In the genomic region with DNA sequence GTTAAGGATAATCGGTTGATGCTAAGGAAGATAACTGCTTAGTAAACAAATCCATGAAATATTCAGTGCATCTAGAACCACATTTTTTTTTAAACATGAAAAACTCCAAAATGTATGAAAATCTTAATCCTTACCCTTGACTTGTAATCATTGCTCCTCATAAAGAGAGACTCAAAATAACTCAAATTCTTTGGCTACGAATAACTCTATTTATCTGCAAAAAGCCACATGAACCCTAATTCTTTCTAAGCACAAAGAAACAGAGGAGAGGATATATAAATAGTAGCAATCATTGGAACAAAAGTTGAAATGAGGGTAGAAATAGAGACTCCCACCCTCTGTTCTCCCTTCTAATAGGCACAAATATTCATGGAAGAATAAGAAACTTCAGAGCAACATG, we compare ENCODE assay signal across 18 cellular contexts.
"Had no signal": no experiment of that assay in that cellular context is flagged by ENCODE, and none has a peak within 500 bp of the region (broad histone marks: within the 10 kb centered on the region; RNA-seq: fewer than 3 reads in every experiment).

No MANE protein-coding gene starts in this region.

- H3K36me3 ChIP-seq: breast epithelium, right atrium auricular region, suprapubic skin had no signal

- H3K4me3 Mint-ChIP-seq: immature natural killer cell; naive thymus-derived CD4-positive, alpha-beta T cell; T-helper 1 cell treated with Interleukin-12 subunit alpha and Interleukin-12 subunit beta and Interleukin-4 antibody, amounts not matched to agents 30 μg/mL and 1 μg/mL, for 36 hours; WTC11 had no signal

- H3K9me3 ChIP-seq: breast epithelium, right atrium auricular region, suprapubic skin had no signal

- H3K4me1 ChIP-seq: breast epithelium, suprapubic skin had no signal

- H3K27ac Mint-ChIP-seq: activated naive CD4-positive, alpha-beta T cell treated with anti-CD3 and anti-CD28 coated beads, Interleukin-2, amount 50 U/mL, for 72 hours; naive thymus-derived CD4-positive, alpha-beta T cell; T-helper 1 cell treated with Interleukin-12 subunit alpha and Interleukin-12 subunit beta and Interleukin-4 antibody, amounts not matched to agents 30 μg/mL and 1 μg/mL, for 36 hours had no signal

- H3K4me3 ChIP-seq: breast epithelium, lung, right atrium auricular region, suprapubic skin had no signal

- H3K27me3 Mint-ChIP-seq: naive thymus-derived CD4-positive, alpha-beta T cell had no signal

- H3K9me3 Mint-ChIP-seq: activated naive CD4-positive, alpha-beta T cell treated with anti-CD3 and anti-CD28 coated beads, Interleukin-2, amount 50 U/mL, for 72 hours; naive thymus-derived CD4-positive, alpha-beta T cell; T-helper 1 cell treated with Interleukin-12 subunit alpha and Interleukin-12 subunit beta and Interleukin-4 antibody, amounts not matched to agents 30 μg/mL and 1 μg/mL, for 36 hours; WTC11 had no signal

- DNase-seq: activated CD4-positive, alpha-beta T cell treated with anti-CD3 and anti-CD28 coated beads, Interleukin-2, amount 50 U/mL, for 1 hour; amygdala; glutamatergic neuron; immature natural killer cell; left cardiac atrium; naive thymus-derived CD4-positive, alpha-beta T cell; nucleus accumbens; stimulated activated CD4-positive, alpha-beta T cell treated with anti-CD3 and anti-CD28 coated beads, Interleukin-2, amount 100 ng/mL, for 24 hours; stimulated activated naive CD4-positive, alpha-beta T cell treated with Interleukin-2 at 50 U/mL for 16 hours had no signal

- H3K27ac ChIP-seq: breast epithelium, right atrium auricular region, suprapubic skin had no signal

- H3K27me3 ChIP-seq: breast epithelium, right atrium auricular region, suprapubic skin had no signal

- ATAC-seq: activated naive CD4-positive, alpha-beta T cell treated with anti-CD3 and anti-CD28 coated beads, Interleukin-2, amount 50 U/mL, for 72 hours; esophagus mucosa; left cardiac atrium; naive thymus-derived CD4-positive, alpha-beta T cell; WTC11 had no signal

- FAIRE-seq: endometrium had no signal

- H3K4me1 Mint-ChIP-seq: immature natural killer cell had no signal

- H3K36me3 Mint-ChIP-seq: activated naive CD4-positive, alpha-beta T cell treated with anti-CD3 and anti-CD28 coated beads, Interleukin-2, amount 50 U/mL, for 72 hours; immature natural killer cell; WTC11 had no signal
